Comparison of ENCODE assay signal across 19 cellular contexts in genomic region chr2:101076581-101076980, GRCh38.
A peak's percentile ranks its signal among the peaks of the same experiment; 100 is the strongest.
DNase-seq lines count a peak whose midpoint lies in the region; ATAC-seq and TF ChIP-seq lines count a peak whose summit lies in the region.
"Had no signal": no experiment of that assay in that cellular context is flagged by ENCODE, and none has a peak within 500 bp of the region (broad histone marks: within the 10 kb centered on the region; RNA-seq: fewer than 3 reads in every experiment).

No MANE protein-coding gene starts in this region.

- POLR2A ChIA-PET in MCF 10A (lab: Yijun Ruan, JAX) = interaction anchor here (1.8 to 4.2 kb wide), 2 partner anchors 13 to 44 kb away, joined by 5 to 25 read pairs; no protein-coding TSS in a partner anchor

- ATAC-seq in RWPE2 (ENCODE audit: low read depth) = 0 out of 3 replicates have a peak, but pooled peaks have one; percentile 31

- no peak overlapping the region for H3K27ac ChIP-seq in breast epithelium
- no peak overlapping the region for H3K27ac ChIP-seq in RWPE2 (ENCODE audit: poor library complexity, severe bottlenecking)
- peak overlapping the region; percentile 54 for H3K27ac ChIP-seq in left ventricle myocardium inferior (replicated peaks)
- H3K27ac ChIP-seq in testis = peak overlapping the region in 1 of 2 donors; percentile 0
- H3K27ac ChIP-seq: BLaER1 treated with 17β-estradiol and CSF1 and Interleukin-3, amounts not matched to agents 10 nM and 100 nM; GM23248; PC-9 had no signal

- H3K4me3 Mint-ChIP-seq in MCF 10A (ENCODE audit: unreplicated experiment) = no peak overlapping the region

- TF ChIP-seq CTCF in MCF 10A (IDR thresholded peaks at IDR 0.05; ENCODE audit: unreplicated experiment) (no peak), breast epithelium (IDR thresholded peaks at IDR 0.05) (no peak), RWPE2 (IDR thresholded peaks at IDR 0.05; ENCODE audit: poor library complexity, severe bottlenecking) (no peak), left ventricle myocardium inferior (IDR thresholded peaks at IDR 0.05; ENCODE audit: borderline replicate concordance) (no peak), testis (IDR thresholded peaks at IDR 0.05) (no peak)

- WGBS in testis, 2 donors = 27 to 36% methylated on average over 2 of the region's 2 CpGs

- H3K36me3 ChIP-seq in breast epithelium = no peaks in the 10 kb centered on the region
- H3K36me3 ChIP-seq in RWPE2 (ENCODE audit: low read depth) = peaks cover 8% of the 10 kb centered on the region; the same call in 1 of the 2 replicates
- H3K36me3 ChIP-seq in left ventricle myocardium inferior = peaks cover 13% of the 10 kb centered on the region
- no peaks in the 10 kb centered on the region for H3K36me3 ChIP-seq in testis (ENCODE audit: low read depth, missing control alignments)

- intact Hi-C loops in MCF 10A (cut with micrococcal nuclease) (no loop called here), breast epithelium (cut with DNase I; ENCODE audit: low total_unique reads) (no loop called here), left ventricle myocardium inferior (cut with micrococcal nuclease) (no loop called here), testis (cut with DNase I; ENCODE audit: low total_unique reads) (no loop called here)

- no peak overlapping the region for H3K4me3 ChIP-seq in breast epithelium
- H3K4me3 ChIP-seq in RWPE2 (ENCODE audit: severe bottlenecking) = no peak overlapping the region
- no peak overlapping the region for H3K4me3 ChIP-seq in left ventricle myocardium inferior
- H3K4me3 ChIP-seq in testis = no peak overlapping the region
- H3K4me3 ChIP-seq: BLaER1 treated with 17β-estradiol and CSF1 and Interleukin-3, amounts not matched to agents 10 nM and 100 nM; GM23248; PC-9 had no signal

- CTCF ChIA-PET in MCF 10A (lab: Yijun Ruan, JAX) = interaction anchor here (0.7 kb wide), 1 partner anchor 14 kb away, joined by 3 read pairs; no protein-coding TSS in a partner anchor

- peaks cover 81% of the 10 kb centered on the region for H3K36me3 Mint-ChIP-seq in MCF 10A (ENCODE audit: insufficient read depth, unreplicated experiment)

- H3K4me1 Mint-ChIP-seq in MCF 10A (ENCODE audit: insufficient read depth, unreplicated experiment) = peaks cover 42% of the 10 kb centered on the region

- H3K27me3 ChIP-seq in breast epithelium (no peaks in the 10 kb centered on the region), RWPE2 (ENCODE audit: insufficient read depth, poor library complexity, severe bottlenecking) (no peaks in the 10 kb centered on the region), left ventricle myocardium inferior (ENCODE audit: low read depth) (no peaks in the 10 kb centered on the region), testis (no peaks in the 10 kb centered on the region)
- H3K27me3 ChIP-seq: BLaER1 treated with 17β-estradiol and CSF1 and Interleukin-3, amounts not matched to agents 10 nM and 100 nM had no signal

- H3K9me3 Mint-ChIP-seq in MCF 10A (ENCODE audit: unreplicated experiment) = peaks cover 7% of the 10 kb centered on the region

- no peaks in the 10 kb centered on the region for H3K27me3 Mint-ChIP-seq in MCF 10A (ENCODE audit: insufficient read depth, unreplicated experiment)

- TF ChIP-seq POLR2A in breast epithelium (IDR thresholded peaks at IDR 0.05) = no peak
- TF ChIP-seq POLR2A in testis (IDR thresholded peaks at IDR 0.05) = no peak

- peak overlapping the region; percentile 63 for H3K27ac Mint-ChIP-seq in MCF 10A (ENCODE audit: low read depth, unreplicated experiment)

- DNase-seq in MCF 10A (ENCODE audit: unreplicated experiment) (no peak), breast epithelium (ENCODE audit: low spot score in 2 of 2) (no peak), RWPE2 (ENCODE audit: low spot score) (no peak), left ventricle myocardium inferior (no peak), testis (peak; percentile 37), UCSD-AML1 (lab: John Stamatoyannopoulos, UW; ENCODE audit: unreplicated experiment) (no peak), RKO (ENCODE audit: low spot score) (no peak), NCI-H187 treated with DMSO at 0.1 percent for 48 hours (lab: John Stamatoyannopoulos, UW) (no peak)
- DNase-seq: 8988T, DMS 273 treated with DMSO at 0.1 percent for 48 hours, GM23248, HCEC 1CT, NCI-H1417 treated with DMSO at 0.1 percent for 48 hours, NCI-H2029 treated with DMSO at 0.1 percent for 48 hours, NCI-H2171 treated with DMSO at 0.1 percent for 48 hours, NCI-H82, PC-9, SIG-M5 had no signal

- no TSS peak for BruUV-seq in MCF 10A (replicated peaks; lab: Mats Ljungman, UMichigan)

- H3K9me3 ChIP-seq in breast epithelium = no peaks in the 10 kb centered on the region
- peaks cover 5% of the 10 kb centered on the region for H3K9me3 ChIP-seq in RWPE2 (ENCODE audit: severe bottlenecking)
- H3K9me3 ChIP-seq in left ventricle myocardium inferior (replicated peaks) = peaks cover 27% of the 10 kb centered on the region
- no peaks in the 10 kb centered on the region for H3K9me3 ChIP-seq in testis

- H3K4me1 ChIP-seq in breast epithelium = no peaks in the 10 kb centered on the region
- H3K4me1 ChIP-seq in RWPE2 (ENCODE audit: insufficient read depth, poor library complexity, severe bottlenecking) = no peaks in the 10 kb centered on the region
- H3K4me1 ChIP-seq in left ventricle myocardium inferior = peaks cover 39% of the 10 kb centered on the region
- peaks cover 13% of the 10 kb centered on the region for H3K4me1 ChIP-seq in testis
